In the genomic region with DNA sequence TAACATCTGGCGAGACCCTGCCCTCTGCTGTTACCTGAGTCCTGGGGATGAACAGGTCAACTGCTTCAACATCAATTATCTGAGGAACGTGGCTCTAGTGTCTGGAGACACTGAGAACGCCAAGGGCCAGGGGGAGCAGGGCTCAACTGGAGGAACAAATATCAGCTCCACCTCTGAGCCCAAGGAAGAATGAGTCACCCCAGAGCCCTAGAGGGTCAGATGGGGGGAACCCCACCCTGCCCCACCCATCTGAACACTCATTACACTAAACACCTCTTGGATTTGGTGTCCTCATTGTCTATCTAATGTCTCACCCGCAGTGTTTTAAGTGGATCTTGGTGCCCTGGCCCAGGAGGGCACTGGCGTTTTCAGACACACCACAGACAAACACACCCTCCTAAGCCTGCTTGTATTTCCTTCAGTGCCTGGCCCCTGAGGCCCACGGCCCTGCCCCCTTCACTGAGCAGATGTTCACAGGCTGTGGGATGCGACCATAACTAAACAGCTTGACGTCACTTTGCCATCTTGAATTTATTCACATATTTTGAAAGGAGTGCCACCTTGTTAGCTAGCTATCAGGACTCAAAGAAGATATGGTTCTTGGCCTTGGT, we compare ENCODE assay signal across 16 cellular contexts. TPM values are rescaled to one million over a fixed set of nuclear protein-coding genes. Genes with fewer than 3 reads are reported as not detected.
DNase-seq lines count a peak whose midpoint lies in the region; ATAC-seq and TF ChIP-seq lines count a peak whose summit lies in the region.
"Had no signal": no experiment of that assay in that cellular context is flagged by ENCODE, and none has a peak within 500 bp of the region (broad histone marks: within the 10 kb centered on the region; RNA-seq: fewer than 3 reads in every experiment).

No MANE protein-coding gene starts in this region.

- DNase-seq in left ventricle myocardium inferior (no peak), heart right ventricle (no peak), T-cell (no peak), foreskin keratinocyte (no peak), vagina (ENCODE audit: extremely low spot score in 2 of 2) (no peak), UCSD-AML1 (lab: John Stamatoyannopoulos, UW; ENCODE audit: unreplicated experiment) (no peak), HuH-7.5 (ENCODE audit: low spot score) (no peak)
- DNase-seq: ACHN; activated T-cell treated with anti-CD3 and anti-CD28 coated beads, Interleukin-2, amount 50 U/mL, for 72 hours; foreskin melanocyte; NCI-H2081 had no signal

- H3K9me3 ChIP-seq in left ventricle myocardium inferior (replicated peaks) (no peaks in the 10 kb centered on the region), heart right ventricle (no peaks in the 10 kb centered on the region), vagina (no peaks in the 10 kb centered on the region)
- H3K9me3 ChIP-seq: psoas muscle, tibial nerve had no signal

- H3K4me3 ChIP-seq in left ventricle myocardium inferior, result no peak overlapping the region
- H3K4me3 ChIP-seq in heart right ventricle, result no peak overlapping the region
- no peak overlapping the region for H3K4me3 ChIP-seq in vagina
- H3K4me3 ChIP-seq: psoas muscle, tibial nerve had no signal

- H3K27ac ChIP-seq in left ventricle myocardium inferior (replicated peaks) (peak overlapping the region; percentile 16), heart right ventricle (peak overlapping the region in 1 of 10 donors; percentile 20), foreskin keratinocyte (peak overlapping the region; percentile 54), vagina (peak overlapping the region; percentile 91)
- H3K27ac ChIP-seq: tibial nerve had no signal

- H3K27me3 ChIP-seq in left ventricle myocardium inferior (ENCODE audit: low read depth), result no peaks in the 10 kb centered on the region
- H3K27me3 ChIP-seq in heart right ventricle, result no peaks in the 10 kb centered on the region
- no peaks in the 10 kb centered on the region for H3K27me3 ChIP-seq in foreskin keratinocyte
- no peaks in the 10 kb centered on the region for H3K27me3 ChIP-seq in vagina
- H3K27me3 ChIP-seq: tibial nerve had no signal

- TF ChIP-seq POLR2A in vagina (IDR thresholded peaks at IDR 0.05), result no peak

- TF ChIP-seq CTCF in left ventricle myocardium inferior (IDR thresholded peaks at IDR 0.05; ENCODE audit: borderline replicate concordance), result no peak
- TF ChIP-seq CTCF in heart right ventricle (IDR thresholded peaks at IDR 0.05), result no peak
- no peak for TF ChIP-seq CTCF in foreskin keratinocyte (conservative IDR thresholded peaks at IDR 0.05)
- TF ChIP-seq CTCF in vagina (IDR thresholded peaks at IDR 0.05), result no peak

- no peaks in the 10 kb centered on the region for H3K9me3 Mint-ChIP-seq in T-cell
- H3K9me3 Mint-ChIP-seq: activated T-cell treated with anti-CD3 and anti-CD28 coated beads, Interleukin-2, amount 50 U/mL, for 72 hours; dendritic cell treated with granulocyte-macrophage colony-stimulating factor and Interleukin-4, amounts not matched to agents 40 ng/mL and 50 ng/mL, for 4 days had no signal

- H3K4me1 ChIP-seq in left ventricle myocardium inferior (peaks cover 40% of the 10 kb centered on the region), heart right ventricle (peaks cover 0 to 39% (median 20%) of the 10 kb centered on the region in 9 donors), foreskin keratinocyte (peaks cover 24% of the 10 kb centered on the region), vagina (peaks cover 42% of the 10 kb centered on the region)

- POLR2A ChIA-PET in T-cell (lab: Charles Lee), result interaction anchor here in 1 of 2 donors (0.6 kb wide), 1 partner anchor 403 kb away, joined by 3 read pairs; no protein-coding TSS in a partner anchor

- peak overlapping the region in 2 of 3 donors; percentile 37 to 87 for H3K4me3 Mint-ChIP-seq in T-cell
- H3K4me3 Mint-ChIP-seq: dendritic cell treated with granulocyte-macrophage colony-stimulating factor and Interleukin-4, amounts not matched to agents 40 ng/mL and 50 ng/mL, for 4 days had no signal

- H3K27me3 Mint-ChIP-seq in T-cell, result no peaks in the 10 kb centered on the region

- H3K36me3 ChIP-seq in left ventricle myocardium inferior (peaks cover 14% of the 10 kb centered on the region), heart right ventricle (peaks cover 0 to 34% (median 3%) of the 10 kb centered on the region in 9 donors), vagina (peaks cover 0 to 6% of the 10 kb centered on the region in 2 donors)

- intact Hi-C loops in left ventricle myocardium inferior (cut with micrococcal nuclease), result no loop called here
- intact Hi-C loops in heart right ventricle (cut with DNase I), result no loop called here
- intact Hi-C loops in vagina (cut with DNase I), result no loop called here

- H3K27ac Mint-ChIP-seq in T-cell, result no peak overlapping the region
- H3K27ac Mint-ChIP-seq: activated T-cell treated with anti-CD3 and anti-CD28 coated beads, Interleukin-2, amount 50 U/mL, for 72 hours; dendritic cell treated with granulocyte-macrophage colony-stimulating factor and Interleukin-4, amounts not matched to agents 40 ng/mL and 50 ng/mL, for 4 days had no signal

- CTCF ChIA-PET in T-cell (lab: Charles Lee), result no interaction called here

- no peaks in the 10 kb centered on the region for H3K36me3 Mint-ChIP-seq in T-cell

- no peak for ATAC-seq in heart right ventricle
- no peak for ATAC-seq in T-cell (replicated peaks in 1 of 4)
- ATAC-seq in foreskin keratinocyte, result peak; percentile 44
- ATAC-seq in GM19395 (IDR thresholded peaks at IDR 0.05; ENCODE audit: unreplicated experiment), result no peak
- ATAC-seq: activated T-cell treated with anti-CD3 and anti-CD28 coated beads, Interleukin-2, amount 50 U/mL, for 72 hours; psoas muscle had no signal

- 83 to 84% methylated on average over 8 of the region's 8 CpGs for WGBS in heart right ventricle, 2 donors

- H3K4me1 Mint-ChIP-seq in T-cell, result peaks cover 11 to 25% (median 22%) of the 10 kb centered on the region in 3 donors

RNA-seq across cellular contexts. Expression of gene FALEC, which starts 2.2 kb away (rescaled TPM):
- total RNA-seq in left ventricle myocardium inferior (0.44 TPM), heart right ventricle (under 1 TPM in 2 of 10 donors, not detected in 8; 0.46 to 0.60 TPM), T-cell (under 1 TPM in 3 of 5 donors, not detected in 2; 0.49 to 0.85 (median 0.73) TPM), foreskin keratinocyte (not detected in 2 replicates), vagina (not detected)
- polyA plus RNA-seq in heart right ventricle (not detected), foreskin keratinocyte (0.13 and 0.16 TPM in 2 replicates)
- total RNA-seq: mononuclear cell, psoas muscle, tibial nerve had no signal

RNA-seq across cellular contexts. Expression of gene ECM1, which starts 5.5 kb away (rescaled TPM):
- total RNA-seq in left ventricle myocardium inferior, result 20.1 TPM
- 10 to 100 TPM in 8 of 10 donors, 1 to 10 TPM in 2; 5.8 to 26.3 (median 12.8) TPM for total RNA-seq in heart right ventricle
- polyA plus RNA-seq in heart right ventricle, result 10 to 100 TPM; 24.7 to 28.2 TPM
- total RNA-seq in T-cell, result 1 to 10 TPM in 3 of 5 donors, under 1 TPM in 2; 0.25 to 2.9 (median 1.2) TPM
- total RNA-seq in foreskin keratinocyte, result 59.5 and 73.1 TPM in 2 replicates
- polyA plus RNA-seq in foreskin keratinocyte, result 87.6 and 100 TPM in 2 replicates
- total RNA-seq in vagina, result 130 TPM

RNA-seq across cellular contexts. Expression of gene TARS2, which starts 26.2 kb away (rescaled TPM):
- total RNA-seq in left ventricle myocardium inferior, result 32.2 TPM
- 10 to 100 TPM; 25.1 to 44.4 (median 37.0) TPM for total RNA-seq in heart right ventricle
- 10 to 100 TPM; 19.1 to 27.4 TPM for polyA plus RNA-seq in heart right ventricle
- 10 to 100 TPM; 24.1 to 35.9 (median 30.2) TPM for total RNA-seq in T-cell
- total RNA-seq in foreskin keratinocyte, result 26.2 and 27.4 TPM in 2 replicates
- polyA plus RNA-seq in foreskin keratinocyte, result 21.0 and 23.6 TPM in 2 replicates
- total RNA-seq in vagina, result 17.4 TPM

RNA-seq across cellular contexts. Expression of gene ADAMTSL4, which starts 35.8 kb away (rescaled TPM):
- total RNA-seq in left ventricle myocardium inferior (46.3 TPM), heart right ventricle (10 to 100 TPM; 22.2 to 86.5 (median 40.7) TPM), T-cell (under 1 TPM; 0.26 to 0.66 (median 0.49) TPM), foreskin keratinocyte (0.65 and 1.6 TPM in 2 replicates), vagina (64.6 TPM)
- polyA plus RNA-seq in heart right ventricle (10 to 100 TPM; 46.6 to 71.4 TPM), foreskin keratinocyte (1.3 and 2.1 TPM in 2 replicates)
